21 cellular contexts compared by ENCODE assay signal in genomic region chr1:78348526-78349284, GRCh38.
DNase-seq lines count a peak whose midpoint lies in the region; ATAC-seq and TF ChIP-seq lines count a peak whose summit lies in the region.
"Had no signal": no experiment of that assay in that cellular context is flagged by ENCODE, and none has a peak within 500 bp of the region (broad histone marks: within the 10 kb centered on the region; RNA-seq: fewer than 3 reads in every experiment).

No MANE protein-coding gene starts in this region.

- H3K36me3 ChIP-seq in tibial nerve, result no peaks in the 10 kb centered on the region
- no peaks in the 10 kb centered on the region for H3K36me3 ChIP-seq in HAP-1 (replicated peaks)
- H3K36me3 ChIP-seq: SJSA1 had no signal

- no peak for ATAC-seq in stimulated activated naive CD8-positive, alpha-beta T cell treated with anti-CD3 and anti-CD28 coated beads, Interleukin-15, Interleukin-2, amounts not matched to agents 100 U/mL and 50 U/mL, for 24 hours

- in situ Hi-C loops in HAP-1 (cut with MboI; ENCODE audit: low sequenced_read_pairs), result no loop called here

- H3K27me3 ChIP-seq in tibial nerve (no peaks in the 10 kb centered on the region), HAP-1 (ENCODE audit: low read depth) (no peaks in the 10 kb centered on the region; the same call in 1 of the 2 replicates)
- H3K27me3 ChIP-seq: SJSA1 had no signal

- TF ChIP-seq EP300 in tibial nerve (IDR thresholded peaks at IDR 0.05), result no peak

- no peaks in the 10 kb centered on the region for H3K9me3 ChIP-seq in tibial nerve
- no peaks in the 10 kb centered on the region for H3K9me3 ChIP-seq in HAP-1

- DNase-seq in EH (ENCODE audit: low read depth) (peak; percentile 57), amniotic epithelial cell (ENCODE audit: low read depth) (peak; percentile 49), choroid plexus epithelial cell (ENCODE audit: low read depth) (peak; percentile 81), fibroblast of the aortic adventitia (ENCODE audit: low read depth) (peak; percentile 57), putamen (ENCODE audit: low spot score) (no peak), tibial nerve (ENCODE audit: low spot score in 2 of 2) (no peak), HAP-1 (ENCODE audit: low spot score in 2 of 2) (no peak)
- DNase-seq in stimulated activated naive CD8-positive, alpha-beta T cell treated with anti-CD3 and anti-CD28 coated beads, Interleukin-15, Interleukin-2, amounts not matched to agents 100 U/mL and 50 U/mL, for 24 hours, result no peak
- DNase-seq: 8988T, ACHN, Calu3, DMS79 treated with DMSO at 0.1 percent for 48 hours, GM23248, H7, KG1, MM.1S, NCI-H2029, NCI-H526 treated with DMSO at 0.1 percent for 48 hours, Right ventricle myocardium superior, RPMI8226 had no signal

- H3K4me1 ChIP-seq in tibial nerve, result no peaks in the 10 kb centered on the region
- H3K4me1 ChIP-seq in HAP-1, result no peaks in the 10 kb centered on the region
- H3K4me1 ChIP-seq: SJSA1 had no signal

- no peak overlapping the region for H3K27ac ChIP-seq in tibial nerve
- H3K27ac ChIP-seq: GM23248, SJSA1 had no signal

- TF ChIP-seq POLR2A in tibial nerve (IDR thresholded peaks at IDR 0.05), result no peak

- TF ChIP-seq CTCF in choroid plexus epithelial cell (conservative IDR thresholded peaks at IDR 0.05; ENCODE audit: low read depth, low read length) (no peak), fibroblast of the aortic adventitia (IDR thresholded peaks at IDR 0.05; ENCODE audit: insufficient read depth, low read length) (no peak), tibial nerve (IDR thresholded peaks at IDR 0.05) (no peak)

- H3K4me3 ChIP-seq in choroid plexus epithelial cell (ENCODE audit: low read depth, low read length), result no peak overlapping the region
- no peak overlapping the region for H3K4me3 ChIP-seq in fibroblast of the aortic adventitia (ENCODE audit: low read depth, low read length)
- no peak overlapping the region for H3K4me3 ChIP-seq in tibial nerve
- no peak overlapping the region for H3K4me3 ChIP-seq in HAP-1
- H3K4me3 ChIP-seq: GM23248, SJSA1 had no signal

Comparison
In these comparisons a context has a peak if more than half of its experiments do, and no peak if none do; other contexts are left out.
1. DNase-seq: peak in EH (single experiment), amniotic epithelial cell (single experiment), choroid plexus epithelial cell (single experiment) and fibroblast of the aortic adventitia (single experiment); none in stimulated activated naive CD8-positive, alpha-beta T cell treated with anti-CD3 and anti-CD28 coated beads, Interleukin-15, Interleukin-2, amounts not matched to agents 100 U/mL and 50 U/mL, for 24 hours (single experiment), putamen (single experiment), tibial nerve (0 of 2) and HAP-1 (0 of 2).